1 cellular context compared by ENCODE assay signal in genomic region chr7:73519867-73520672, GRCh38.
TF ChIP-seq lines count a peak whose summit lies in the region.

No MANE protein-coding gene starts in this region.

TF ChIP-seq in IMR-90, 13 proteins besides CTCF, POLR2A, EP300 and RAD21:
- no peak for TF ChIP-seq ELK1 (IDR thresholded peaks at IDR 0.05; ENCODE audit: borderline replicate concordance, low read depth, low read length)
- TF ChIP-seq MAZ (IDR thresholded peaks at IDR 0.05; ENCODE audit: borderline replicate concordance, low read depth, low read length) = no peak
- no peak for TF ChIP-seq RFX5 (IDR thresholded peaks at IDR 0.05; ENCODE audit: low read depth, low read length)
- no peak for TF ChIP-seq SMC3 (IDR thresholded peaks at IDR 0.05; ENCODE audit: low read depth, low read length)
